Comparison of ENCODE assay signal across 23 cellular contexts in genomic region chr2:15911686-15912085, GRCh38. TPM values are rescaled to one million over a fixed set of nuclear protein-coding genes. Genes with fewer than 3 reads are reported as not detected.
DNase-seq lines count a peak whose midpoint lies in the region; ATAC-seq and TF ChIP-seq lines count a peak whose summit lies in the region.
"Had no signal": no experiment of that assay in that cellular context is flagged by ENCODE, and none has a peak within 500 bp of the region (broad histone marks: within the 10 kb centered on the region; RNA-seq: fewer than 3 reads in every experiment).

No MANE protein-coding gene starts in this region.

- no peak overlapping the region for H3K14ac ChIP-seq in mesenchymal stem cell (ENCODE audit: low read length in 2 of 2)

- no peak overlapping the region for H4K8ac ChIP-seq in mesenchymal stem cell (ENCODE audit: low read length)

- no peak for ATAC-seq in Panc1
- no peak for ATAC-seq in HG02763 (IDR thresholded peaks at IDR 0.05; ENCODE audit: unreplicated experiment)

- intact Hi-C loops in Panc1 (cut with micrococcal nuclease; ENCODE audit: unreplicated experiment): no loop called here

- no peaks in the 10 kb centered on the region for H3K79me2 ChIP-seq in smooth muscle cell (ENCODE audit: low read depth)

- no peaks in the 10 kb centered on the region for H3K4me1 Mint-ChIP-seq in progenitor cell of endocrine pancreas (ENCODE audit: low read depth)

- no peak overlapping the region for H2BK12ac ChIP-seq in mesenchymal stem cell (ENCODE audit: low read length in 2 of 2)

- H3K9me3 Mint-ChIP-seq in progenitor cell of endocrine pancreas (ENCODE audit: low read depth): peaks cover 3% of the 10 kb centered on the region
- H3K9me3 Mint-ChIP-seq: CD4-positive, alpha-beta memory T cell had no signal

- H3K4me3 ChIP-seq in HEK293 (ENCODE audit: low read depth, low read length) (no peak overlapping the region), Panc1 (ENCODE audit: low read depth in 2 of 2, low read length in 2 of 2) (no peak overlapping the region), mesenchymal stem cell (ENCODE audit: insufficient read depth in 1 of 2, low read depth in 1 of 2, low read length in 2 of 2) (no peak overlapping the region), smooth muscle cell (no peak overlapping the region)
- H3K4me3 ChIP-seq: BLaER1 treated with 17β-estradiol and CSF1 and Interleukin-3, amounts not matched to agents 10 nM and 100 nM had no signal

- H3K36me3 ChIP-seq in HEK293 (ENCODE audit: control insufficient read depth in 2 of 2, insufficient read depth in 1 of 2, low read length in 2 of 2) (no peaks in the 10 kb centered on the region), Panc1 (ENCODE audit: control insufficient read depth, insufficient read depth, low read length) (no peaks in the 10 kb centered on the region), mesenchymal stem cell (ENCODE audit: control insufficient read depth in 1 of 2, insufficient read depth in 2 of 2, low read depth in 1 of 2, low read length in 2 of 2) (no peaks in the 10 kb centered on the region), smooth muscle cell (ENCODE audit: low read depth) (no peaks in the 10 kb centered on the region)
- H3K36me3 ChIP-seq: BLaER1 treated with 17β-estradiol and CSF1 and Interleukin-3, amounts not matched to agents 10 nM and 100 nM had no signal

- H3K4me1 ChIP-seq in HEK293 (ENCODE audit: control insufficient read depth, insufficient read depth, low read length) (peaks cover 9% of the 10 kb centered on the region), Panc1 (ENCODE audit: control insufficient read depth, insufficient read depth, low read length) (peaks cover 10% of the 10 kb centered on the region), mesenchymal stem cell (ENCODE audit: control insufficient read depth, insufficient read depth, low read depth, low read length) (peaks cover 3% of the 10 kb centered on the region), smooth muscle cell (ENCODE audit: low read depth) (no peaks in the 10 kb centered on the region)
- H3K4me1 ChIP-seq: BLaER1 treated with 17β-estradiol and CSF1 and Interleukin-3, amounts not matched to agents 10 nM and 100 nM had no signal

- H4K20me1 ChIP-seq in smooth muscle cell (ENCODE audit: low read depth): no peaks in the 10 kb centered on the region
- H4K20me1 ChIP-seq: BLaER1 treated with 17β-estradiol and CSF1 and Interleukin-3, amounts not matched to agents 10 nM and 100 nM had no signal

- no peak overlapping the region for H2BK5ac ChIP-seq in mesenchymal stem cell (ENCODE audit: low read depth, low read length, poor library complexity, severe bottlenecking)

- H3K9me3 ChIP-seq in HEK293 (ENCODE audit: control insufficient read depth, insufficient read depth, low read depth, low read length): no peaks in the 10 kb centered on the region
- H3K9me3 ChIP-seq in Panc1 (ENCODE audit: control insufficient read depth, insufficient read depth, low read depth, low read length): no peaks in the 10 kb centered on the region
- no peaks in the 10 kb centered on the region for H3K9me3 ChIP-seq in mesenchymal stem cell (ENCODE audit: control insufficient read depth, low read length)
- no peaks in the 10 kb centered on the region for H3K9me3 ChIP-seq in smooth muscle cell (replicated peaks; ENCODE audit: low read depth)
- H3K9me3 ChIP-seq: BLaER1 treated with 17β-estradiol and CSF1 and Interleukin-3, amounts not matched to agents 10 nM and 100 nM; Caco-2; SK-N-SH had no signal

- no peak for TF ChIP-seq CTCF in HEK293 (tag by site-specific recombination; IDR thresholded peaks at IDR 0.05)
- no peak for TF ChIP-seq CTCF in Panc1 (IDR thresholded peaks at IDR 0.05)
- no peak for TF ChIP-seq CTCF in smooth muscle cell (IDR thresholded peaks at IDR 0.05; ENCODE audit: borderline replicate concordance, insufficient read depth, poor library complexity, severe bottlenecking)
- no peak for TF ChIP-seq CTCF in progenitor cell of endocrine pancreas (IDR thresholded peaks at IDR 0.05; ENCODE audit: unreplicated experiment)

- peak overlapping the region in 1 of 2 experiments; percentile 30 for H3K18ac ChIP-seq in mesenchymal stem cell (ENCODE audit: low read depth in 1 of 2, low read length in 2 of 2)

- H3K4me2 ChIP-seq in mesenchymal stem cell (ENCODE audit: low read length, poor library complexity, severe bottlenecking): no peak overlapping the region
- H3K4me2 ChIP-seq in smooth muscle cell: peak overlapping the region; percentile 36
- H3K4me2 ChIP-seq: BLaER1 treated with 17β-estradiol and CSF1 and Interleukin-3, amounts not matched to agents 10 nM and 100 nM; SK-N-SH had no signal

- H3K27ac ChIP-seq in HEK293 (ENCODE audit: extremely low read depth, low read depth, low read length) (0 out of 2 replicates have a peak overlapping the region, but pooled peaks have one; percentile 10), Panc1 (ENCODE audit: low read length) (peak overlapping the region; percentile 24; the same call in 1 of the 2 replicates), mesenchymal stem cell (ENCODE audit: low read length, poor library complexity, severe bottlenecking) (no peak overlapping the region), smooth muscle cell (ENCODE audit: low read depth) (no peak overlapping the region)
- H3K27ac ChIP-seq: BLaER1 treated with 17β-estradiol and CSF1 and Interleukin-3, amounts not matched to agents 10 nM and 100 nM had no signal

- H2AFZ ChIP-seq in mesenchymal stem cell (ENCODE audit: low read depth, low read length): no peak overlapping the region
- no peak overlapping the region for H2AFZ ChIP-seq in smooth muscle cell (ENCODE audit: low read depth)

- H3K27me3 ChIP-seq in Panc1 (ENCODE audit: control insufficient read depth, insufficient read depth, low read length): no peaks in the 10 kb centered on the region
- H3K27me3 ChIP-seq in mesenchymal stem cell (ENCODE audit: control insufficient read depth in 1 of 2, insufficient read depth in 1 of 2, low read length in 2 of 2): peaks cover 4 to 19% of the 10 kb centered on the region in 2 experiments
- H3K27me3 ChIP-seq in smooth muscle cell (ENCODE audit: low read depth): no peaks in the 10 kb centered on the region
- H3K27me3 ChIP-seq: BLaER1 treated with 17β-estradiol and CSF1 and Interleukin-3, amounts not matched to agents 10 nM and 100 nM had no signal

- no peaks in the 10 kb centered on the region for H3K36me3 Mint-ChIP-seq in progenitor cell of endocrine pancreas (ENCODE audit: insufficient read depth)
- H3K36me3 Mint-ChIP-seq: CD4-positive, alpha-beta memory T cell had no signal

- H3F3A ChIP-seq in smooth muscle cell (ENCODE audit: low read depth): no peaks in the 10 kb centered on the region

- no peak overlapping the region for H3K4me3 Mint-ChIP-seq in progenitor cell of endocrine pancreas (ENCODE audit: low read depth)
- H3K4me3 Mint-ChIP-seq: CD4-positive, alpha-beta memory T cell; IgD-negative memory B cell had no signal

- peaks cover 12% of the 10 kb centered on the region for H3K27me3 Mint-ChIP-seq in progenitor cell of endocrine pancreas
- H3K27me3 Mint-ChIP-seq: CD4-positive, alpha-beta memory T cell had no signal

- H2BK15ac ChIP-seq in mesenchymal stem cell (ENCODE audit: low read depth, poor library complexity, severe bottlenecking): no peak overlapping the region

- H3K9ac ChIP-seq in mesenchymal stem cell (ENCODE audit: low read length): peak overlapping the region; percentile 53
- H3K9ac ChIP-seq in smooth muscle cell (ENCODE audit: low read depth): no peak overlapping the region
- H3K9ac ChIP-seq: BLaER1 treated with 17β-estradiol and CSF1 and Interleukin-3, amounts not matched to agents 10 nM and 100 nM; SK-N-SH had no signal

- DNase-seq in Panc1 (ENCODE audit: low read depth, low spot score): no peak
- no peak for DNase-seq in mesenchymal stem cell
- no peak for DNase-seq in smooth muscle cell (lab: John Stamatoyannopoulos, UW; ENCODE audit: unreplicated experiment)
- no peak for DNase-seq in NCI-H1105 (lab: John Stamatoyannopoulos, UW)
- DNase-seq in progenitor cell of endocrine pancreas (ENCODE audit: low spot score, unreplicated experiment): no peak
- DNase-seq: Caco-2; CD4-positive, alpha-beta memory T cell; DMS153; GOT3; Karpas-422; NCI-H1417 treated with DMSO at 0.1 percent for 48 hours; NCI-H187 treated with DMSO at 0.1 percent for 48 hours; NCI-H2107; NCI-H446 treated with DMSO at 0.1 percent for 48 hours; NCI-H526 treated with DMSO at 0.1 percent for 48 hours; SK-N-SH had no signal

- BruUV-seq in Panc1 (replicated peaks; lab: Mats Ljungman, UMichigan): no TSS peak

- no peaks in the 10 kb centered on the region for H3K79me1 ChIP-seq in mesenchymal stem cell (replicated peaks; ENCODE audit: low read length, poor library complexity, severe bottlenecking)

- H3K27ac Mint-ChIP-seq in progenitor cell of endocrine pancreas: no peak overlapping the region
- H3K27ac Mint-ChIP-seq: CD4-positive, alpha-beta memory T cell had no signal

- H3K4ac ChIP-seq in mesenchymal stem cell (ENCODE audit: low read depth in 1 of 2, low read length in 2 of 2): no peak overlapping the region

- WGBS in mesenchymal stem cell: no CpG with 5 or more reads among the region's 3 CpGs
- WGBS in smooth muscle cell (ENCODE audit: low lambda C conversion rate): 83% methylated on average over 3 of the region's 3 CpGs

- POLR2A ChIA-PET in HEK293 (lab: Yijun Ruan, JAX): no interaction called here
- POLR2A ChIA-PET in Panc1 (lab: Charles Lee): no interaction called here

- no peak overlapping the region for H2BK120ac ChIP-seq in mesenchymal stem cell (ENCODE audit: low read depth, low read length)

- no peak overlapping the region for H2AK5ac ChIP-seq in mesenchymal stem cell (ENCODE audit: low read length, severe bottlenecking)

- CTCF ChIA-PET in HEK293 (lab: Yijun Ruan, JAX): interaction anchor here (0.5 to 0.7 kb wide), 2 partner anchors 64 to 615 kb away, joined by 3 read pairs; no protein-coding TSS in a partner anchor
- CTCF ChIA-PET in Panc1 (lab: Charles Lee): no interaction called here

- in situ Hi-C loops in Panc1 (cut with HindIII; ENCODE audit: low pct_unique_long_range_greater_than_20kb, low sequenced_read_pairs): no loop called here

- H4K91ac ChIP-seq in mesenchymal stem cell (ENCODE audit: low read length): no peak overlapping the region

- no peak overlapping the region for H3K23ac ChIP-seq in mesenchymal stem cell (ENCODE audit: low read length in 2 of 2)

RNA-seq across cellular contexts. Expression of gene MYCN, which starts 28.7 kb away (rescaled TPM):
- total RNA-seq in Panc1 (2021; ENCODE audit: unreplicated experiment) (not detected), smooth muscle cell (9.0 and 18.3 TPM in 2 replicates), progenitor cell of endocrine pancreas (15.5 and 17.6 TPM in 2 replicates)
- polyA plus RNA-seq in Panc1 (2012; ENCODE audit: insufficient read length): 0.13 TPM
- 0.36 TPM for polyA plus RNA-seq in mesenchymal stem cell (2013, experiment 1 of 2)
- polyA plus RNA-seq in mesenchymal stem cell (2013, experiment 2 of 2): 0.36 TPM
- 4.4 and 6.9 TPM in 2 replicates for polyA plus RNA-seq in smooth muscle cell
- total RNA-seq: G401, M059J, RPMI7951 had no signal
- polyA plus RNA-seq: CD4-positive, alpha-beta memory T cell; IgD-negative memory B cell had no signal

Comparison
In these comparisons a context has a peak if more than half of its experiments do, and no peak if none do; other contexts are left out.
1. H3K27ac ChIP-seq: peak in HEK293 (single experiment) and Panc1 (single experiment); none in mesenchymal stem cell (single experiment) and smooth muscle cell (single experiment).